ENCODE assay signal across 32 cellular contexts in genomic region chr1:89877756-89878155, GRCh38.
"Had no signal": no experiment of that assay in that cellular context is flagged by ENCODE, and none has a peak within 500 bp of the region (broad histone marks: within the 10 kb centered on the region; RNA-seq: fewer than 3 reads in every experiment).

No MANE protein-coding gene starts in this region.

- FAIRE-seq: bronchial epithelial cell, colon, endometrium, islet of Langerhans, pancreas, urothelium cell line had no signal

- H3K27me3 ChIP-seq: esophagus squamous epithelium, pancreas, right atrium auricular region, stomach, suprapubic skin, tibial nerve had no signal

- H3K4me1 ChIP-seq: esophagus squamous epithelium, suprapubic skin had no signal

- H3K27me3 Mint-ChIP-seq: naive B cell; stimulated activated naive B cell treated with anti-CD40 and anti-IgM and Interleukin-4, amounts not matched to agents 10 μg/mL and 1 μg/mL and 100 μg/mL, for 72 hours had no signal

- DNase-seq: activated CD4-positive, alpha-beta T cell treated with anti-CD3 and anti-CD28 coated beads, Interleukin-2, amount 50 U/mL, for 1 hour; activated CD4-positive, CD25-positive, alpha-beta regulatory T cell treated with anti-CD3 and anti-CD28 coated beads, Interleukin-2, amount 50 U/mL, for 72 hours; activated CD8-positive, alpha-beta memory T cell treated with anti-CD3 and anti-CD28 coated beads, Interleukin-2, amount 50 U/mL, for 4 hours; activated effector memory CD4-positive, alpha-beta T cell treated with anti-CD3 and anti-CD28 coated beads, Interleukin-2, amount 50 U/mL, for 16 hours; activated naive CD4-positive, alpha-beta T cell treated with anti-CD3 and anti-CD28 coated beads, Interleukin-2, amount 50 U/mL, for 16 hours; activated T-cell treated with anti-CD3 and anti-CD28 coated beads, Interleukin-2, amount 50 U/mL, for 1 hour; anterior cingulate cortex; dermis blood vessel endothelial cell; effector CD8-positive, alpha-beta T cell; esophagus squamous epithelium; foreskin melanocyte; mammary epithelial cell; naive B cell; nucleus accumbens; pancreas; stimulated activated CD4-positive, alpha-beta T cell treated with anti-CD3 and anti-CD28 coated beads, Interleukin-15, amount 100 ng/mL, for 24 hours; stimulated activated CD4-positive, alpha-beta T cell treated with anti-CD3 and anti-CD28 coated beads, Interleukin-2, amount 100 ng/mL, for 24 hours; stimulated activated naive B cell treated with anti-CD40 and anti-IgM and Interleukin-4, amounts not matched to agents 10 μg/mL and 1 μg/mL and 100 μg/mL, for 72 hours; stomach; T-helper 1 cell had no signal

- ATAC-seq: pancreas; stimulated activated naive B cell treated with anti-CD40 and anti-IgM and Interleukin-4, amounts not matched to agents 10 μg/mL and 1 μg/mL and 100 μg/mL, for 72 hours had no signal

- H3K9me3 ChIP-seq: esophagus squamous epithelium, pancreas, right atrium auricular region, suprapubic skin had no signal

- H3K4me3 Mint-ChIP-seq: activated T-helper 1 cell treated with anti-CD3 and anti-CD28 coated beads, Interleukin-12 subunit alpha, Interleukin-12 subunit beta, Interleukin-2, Interleukin-4 antibody, amounts not matched to agents 30 ng/mL and 10 ng/mL and 1 ng/mL, durations not matched to agents 14 hours and 24 hours and 36 hours; naive B cell; neural crest cell; stimulated activated naive B cell treated with anti-CD40 and anti-IgM and Interleukin-4, amounts not matched to agents 10 μg/mL and 1 μg/mL and 100 μg/mL, for 72 hours had no signal

- H3K36me3 ChIP-seq: esophagus squamous epithelium, pancreas, right atrium auricular region, suprapubic skin had no signal

- H3K4me3 ChIP-seq: esophagus squamous epithelium, pancreas, right atrium auricular region, smooth muscle cell, stomach, suprapubic skin, tibial nerve had no signal

- H3K27ac Mint-ChIP-seq: activated T-helper 1 cell treated with anti-CD3 and anti-CD28 coated beads, Interleukin-12 subunit alpha, Interleukin-12 subunit beta, Interleukin-2, Interleukin-4 antibody, amounts not matched to agents 30 ng/mL and 10 ng/mL and 1 ng/mL, durations not matched to agents 14 hours and 24 hours and 36 hours; stimulated activated naive B cell treated with anti-CD40 and anti-IgM and Interleukin-4, amounts not matched to agents 10 μg/mL and 1 μg/mL and 100 μg/mL, for 72 hours had no signal

- H3K27ac ChIP-seq: epithelial cell of prostate, esophagus squamous epithelium, pancreas, stomach, suprapubic skin, tibial nerve had no signal
